9 cellular contexts compared by ENCODE assay signal in the genomic region with DNA sequence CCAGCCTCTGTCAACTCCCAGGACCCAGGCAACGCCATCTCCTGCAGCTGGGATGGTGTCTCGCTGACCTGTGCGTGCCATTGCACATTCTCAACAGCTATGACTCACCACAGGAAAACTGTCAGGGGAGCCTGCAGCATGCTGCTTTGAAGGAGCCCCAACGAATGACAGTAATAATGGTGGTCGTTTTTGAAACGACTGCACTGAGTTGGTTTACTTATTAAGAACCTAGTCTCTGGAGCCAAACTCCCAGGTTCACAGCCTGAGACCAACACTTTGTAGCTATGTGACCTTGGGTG. TPM values are rescaled to one million over a fixed set of nuclear protein-coding genes. Genes with fewer than 3 reads are reported as not detected.
DNase-seq lines count a peak whose midpoint lies in the region; FAIRE-seq and TF ChIP-seq lines count a peak whose summit lies in the region.
"Had no signal": no experiment of that assay in that cellular context is flagged by ENCODE, and none has a peak within 500 bp of the region (broad histone marks: within the 10 kb centered on the region; RNA-seq: fewer than 3 reads in every experiment).

No MANE protein-coding gene starts in this region.

- H3K4me3 ChIP-seq in PC-9 (peak overlapping the region; percentile 23; the same call in 1 of the 2 replicates), neuronal stem cell (ENCODE audit: low read length in 2 of 2) (no peak overlapping the region), prostate gland (no peak overlapping the region), WERI-Rb-1 (ENCODE audit: low read depth, low read length) (no peak overlapping the region)

- WGBS in neuronal stem cell (ENCODE audit: extremely low coverage in 2 of 2, insufficient read length in 2 of 2, insufficient replicate concordance in 1 of 2), 2 donors: no CpG with 5 or more reads among the region's 6 CpGs
- 41% methylated on average over 6 of the region's 6 CpGs for WGBS in prostate gland

- H3K79me2 ChIP-seq in PC-9 (ENCODE audit: low read depth): no peaks in the 10 kb centered on the region

- H4K20me1 ChIP-seq in PC-9 (ENCODE audit: insufficient read depth): no peaks in the 10 kb centered on the region

- H3K4me1 ChIP-seq in PC-9 (replicated peaks; ENCODE audit: insufficient read depth) (peaks cover 31% of the 10 kb centered on the region), neuronal stem cell (ENCODE audit: control insufficient read depth in 2 of 2, insufficient read depth in 1 of 2, low read depth in 1 of 2, low read length in 2 of 2) (peaks cover 6 to 8% of the 10 kb centered on the region in 2 donors), prostate gland (replicated peaks) (peaks cover 28% of the 10 kb centered on the region)

- no peaks in the 10 kb centered on the region for H3K9me2 ChIP-seq in PC-9 (ENCODE audit: insufficient read depth)

- H3K9me3 ChIP-seq in PC-9 (ENCODE audit: insufficient read depth, low read depth) (no peaks in the 10 kb centered on the region), neuronal stem cell (replicated peaks in 1 of 2; ENCODE audit: control insufficient read depth in 2 of 2, insufficient read depth in 1 of 2, low read depth in 1 of 2, low read length in 2 of 2) (no peaks in the 10 kb centered on the region), prostate gland (no peaks in the 10 kb centered on the region), WERI-Rb-1 (ENCODE audit: severe bottlenecking) (peaks cover 2% of the 10 kb centered on the region)

- no peak overlapping the region for H3K23ac ChIP-seq in neuronal stem cell (ENCODE audit: low read depth, low read length, poor library complexity)

- no TSS peak for BruUV-seq in PC-9 (replicated peaks; lab: Mats Ljungman, UMichigan)

- no peak overlapping the region for H2BK15ac ChIP-seq in neuronal stem cell (ENCODE audit: low read length)

- H2AFZ ChIP-seq in PC-9 (no peak overlapping the region), neuronal stem cell (ENCODE audit: low read length) (peak overlapping the region; percentile 55)

- no peak overlapping the region for H2BK5ac ChIP-seq in neuronal stem cell (ENCODE audit: low read length)

- DNase-seq in COLO829 (ENCODE audit: low spot score) (peak; percentile 35), PC-9 (peak; percentile 55 to 70), epithelial cell of prostate (ENCODE audit: low read depth, low spot score) (no peak), neuronal stem cell (ENCODE audit: low spot score) (no peak), DMS153 treated with DMSO at 0.1 percent for 48 hours (lab: John Stamatoyannopoulos, UW; ENCODE audit: unreplicated experiment) (no peak), prostate gland (ENCODE audit: low spot score) (no peak), frontal cortex (ENCODE audit: low spot score in 2 of 2) (no peak), WERI-Rb-1 (no peak)
- DNase-seq: NCI-H1417 treated with DMSO at 0.1 percent for 48 hours had no signal

- no peak overlapping the region for H2AK5ac ChIP-seq in neuronal stem cell (ENCODE audit: low read depth, low read length)

- H3K4ac ChIP-seq in neuronal stem cell (ENCODE audit: low read length): no peak overlapping the region

- TF ChIP-seq POLR2A in prostate gland (IDR thresholded peaks at IDR 0.05): no peak

- H3K36me3 ChIP-seq in PC-9 (ENCODE audit: low read depth) (no peaks in the 10 kb centered on the region), neuronal stem cell (replicated peaks in 1 of 2; ENCODE audit: control insufficient read depth in 2 of 2, insufficient read depth in 2 of 2, low read length in 2 of 2) (no peaks in the 10 kb centered on the region), prostate gland (no peaks in the 10 kb centered on the region), WERI-Rb-1 (no peaks in the 10 kb centered on the region)

- peaks cover 23% of the 10 kb centered on the region for H3F3A ChIP-seq in PC-9 (ENCODE audit: insufficient read depth, low read depth)

- POLR2A ChIA-PET in PC-9 (lab: Charles Lee; ENCODE audit: unreplicated experiment): interaction anchor here (0.7 to 1.1 kb wide), 2 partner anchors 34 to 72 kb away, joined by 5 to 6 read pairs; partner anchors contain the start of gene ZNF436

- CTCF ChIA-PET in PC-9 (lab: Charles Lee): interaction anchor here (0.9 kb wide), 1 partner anchor 32 kb away, joined by 3 read pairs; no protein-coding TSS in a partner anchor

- H3K14ac ChIP-seq in neuronal stem cell (ENCODE audit: low read length): no peak overlapping the region

- H3K27me3 ChIP-seq in PC-9 (ENCODE audit: insufficient read depth, low read depth) (no peaks in the 10 kb centered on the region), neuronal stem cell (ENCODE audit: control insufficient read depth in 3 of 3, insufficient read depth in 3 of 3, low read depth in 1 of 3, low read length in 3 of 3) (peaks cover 0 to 2% (median 0%) of the 10 kb centered on the region in 3 experiments), prostate gland (replicated peaks; ENCODE audit: insufficient read depth) (no peaks in the 10 kb centered on the region), WERI-Rb-1 (ENCODE audit: insufficient read depth, low read depth, severe bottlenecking) (no peaks in the 10 kb centered on the region)

- intact Hi-C loops in PC-9 (cut with micrococcal nuclease; ENCODE audit: unreplicated experiment) (loop anchor here (1.0 to 5.0 kb wide), 3 partner anchors 26 to 74 kb away; no protein-coding TSS in a partner anchor), prostate gland (cut with DNase I) (loop anchor here (10.0 kb wide), 1 partner anchor 308 kb away; no protein-coding TSS in a partner anchor)

- no peak overlapping the region for H4K91ac ChIP-seq in neuronal stem cell (ENCODE audit: low read depth, low read length, poor library complexity)

- no peak overlapping the region for H3K9ac ChIP-seq in neuronal stem cell (ENCODE audit: low read depth, low read length, poor library complexity)

- H3K79me1 ChIP-seq in neuronal stem cell (ENCODE audit: low read depth, low read length): no peaks in the 10 kb centered on the region

- H3K4me2 ChIP-seq in PC-9 (peak overlapping the region; percentile 71), neuronal stem cell (ENCODE audit: insufficient read depth, low read length, poor library complexity, severe bottlenecking) (no peak overlapping the region)

- no peak overlapping the region for H2BK12ac ChIP-seq in neuronal stem cell (ENCODE audit: low read length)

- H3K27ac ChIP-seq in PC-9 (peak overlapping the region; percentile 73), epithelial cell of prostate (peak overlapping the region; percentile 91), neuronal stem cell (replicated peaks; ENCODE audit: low read length) (no peak overlapping the region), prostate gland (peak overlapping the region in 1 of 2 donors; percentile 63), WERI-Rb-1 (no peak overlapping the region)

- no peak overlapping the region for H2BK120ac ChIP-seq in neuronal stem cell (ENCODE audit: low read depth, low read length)

- FAIRE-seq in frontal cortex (lab: Jason Lieb, UNC): no peak

- no peak overlapping the region for H4K8ac ChIP-seq in neuronal stem cell (ENCODE audit: low read depth, low read length)

- no peak overlapping the region for H3K18ac ChIP-seq in neuronal stem cell (ENCODE audit: low read length)

- no peak for TF ChIP-seq CTCF in PC-9 (conservative IDR thresholded peaks at IDR 0.05)
- TF ChIP-seq CTCF in prostate gland (IDR thresholded peaks at IDR 0.05): no peak
- TF ChIP-seq CTCF in WERI-Rb-1 (IDR thresholded peaks at IDR 0.05; ENCODE audit: low read depth, low read length): no peak

RNA-seq across cellular contexts. Expression of gene TCEA3, which starts 21.6 kb away (rescaled TPM):
- 2.7 and 3.5 TPM in 2 replicates for total RNA-seq in PC-9 (2021)
- polyA plus RNA-seq in neuronal stem cell (2013, experiment 1 of 2): 2.2 TPM
- 2.3 TPM for polyA plus RNA-seq in neuronal stem cell (2013, experiment 2 of 2)
- 100 to 1,000 TPM in 1 of 2 donors, 10 to 100 TPM in 1; 65.2 to 115 TPM for total RNA-seq in prostate gland
- 2.0 TPM for total RNA-seq in frontal cortex

RNA-seq across cellular contexts. Expression of gene ZNF436, which starts 33.4 kb away (rescaled TPM):
- 12.2 and 14.0 TPM in 2 replicates for total RNA-seq in PC-9 (2021)
- polyA plus RNA-seq in neuronal stem cell (2013, experiment 1 of 2): 5.8 TPM
- polyA plus RNA-seq in neuronal stem cell (2013, experiment 2 of 2): 5.8 TPM
- total RNA-seq in prostate gland: 10 to 100 TPM; 25.3 to 29.5 TPM
- 111 TPM for total RNA-seq in frontal cortex

RNA-seq across cellular contexts. Expression of gene HNRNPR, which starts 58.9 kb away (rescaled TPM):
- total RNA-seq in PC-9 (2021): 149 and 198 TPM in 2 replicates
- polyA plus RNA-seq in neuronal stem cell (2013, experiment 1 of 2): 240 TPM
- 241 TPM for polyA plus RNA-seq in neuronal stem cell (2013, experiment 2 of 2)
- 10 to 100 TPM; 85.8 to 88.1 TPM for total RNA-seq in prostate gland
- total RNA-seq in frontal cortex: 159 TPM

Comparison
In these comparisons a context has a peak if more than half of its experiments do, and no peak if none do; other contexts are left out.
1. DNase-seq: peak in COLO829 (single experiment) and PC-9 (2 of 2); none in epithelial cell of prostate (single experiment), neuronal stem cell (single experiment), DMS153 treated with DMSO at 0.1 percent for 48 hours (single experiment), prostate gland (single experiment), frontal cortex (0 of 2) and WERI-Rb-1 (single experiment).
2. H3K27ac ChIP-seq: peak in PC-9 (single experiment) and epithelial cell of prostate (single experiment); none in neuronal stem cell (single experiment) and WERI-Rb-1 (single experiment).
3. RNA of gene TCEA3, which starts 21.6 kb away (total RNA-seq): 65.2 to 115 TPM in prostate gland; 2.7 to 3.5 TPM in PC-9 and 2.0 TPM in frontal cortex (single experiment); every median in the first group is over 10 times any median in the second.